In the genomic region with DNA sequence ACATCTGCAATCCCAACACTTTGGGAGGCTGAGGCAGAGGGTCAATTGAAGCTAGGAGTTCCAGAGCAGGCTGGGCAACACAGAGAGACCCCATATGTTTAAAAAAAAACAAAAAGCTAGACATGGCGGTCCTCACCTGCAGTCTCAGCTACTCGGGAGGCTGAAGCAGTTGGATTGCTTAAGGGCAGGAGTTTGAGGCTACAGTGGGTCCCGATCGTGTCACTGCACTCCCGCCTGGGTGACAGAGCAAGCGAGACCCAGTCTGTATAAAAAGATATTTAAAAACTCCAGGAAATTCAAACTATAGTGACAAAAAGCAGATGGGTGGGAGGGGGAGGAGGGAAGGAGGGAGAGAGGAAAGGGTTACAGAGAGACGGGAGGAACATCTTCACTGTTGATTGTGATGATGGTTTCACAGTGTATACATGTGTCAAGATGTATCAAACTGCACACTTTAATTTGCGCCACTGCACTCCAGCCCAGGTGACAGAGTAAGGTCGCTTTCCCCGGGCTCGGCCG, we compare ENCODE assay signal across 8 cellular contexts. TPM values are rescaled to one million over a fixed set of nuclear protein-coding genes. Genes with fewer than 3 reads are reported as not detected.
DNase-seq lines count a peak whose midpoint lies in the region; ATAC-seq and TF ChIP-seq lines count a peak whose summit lies in the region.

No MANE protein-coding gene starts in this region.

- CTCF ChIA-PET in CD4-positive, alpha-beta memory T cell (lab: Charles Lee; ENCODE audit: partially characterized antibody): interaction anchor here (1.0 to 9.7 kb wide), 2 partner anchors 19 to 51 kb away, joined by 3 to 89 read pairs; no protein-coding TSS in a partner anchor
- CTCF ChIA-PET in HCT116 (lab: Charles Lee): interaction anchor here (2.1 kb wide), 1 partner anchor 19 kb away, joined by 8 read pairs; no protein-coding TSS in a partner anchor
- CTCF ChIA-PET in activated CD8-positive, alpha-beta T cell treated with anti-CD3 and anti-CD28 coated beads for 36 hours (lab: Charles Lee): interaction anchor here (1.0 to 7.7 kb wide), 3 partner anchors 19 to 102 kb away, joined by 3 to 85 read pairs (median 3); no protein-coding TSS in a partner anchor

- no peaks in the 10 kb centered on the region for H4K20me1 ChIP-seq in HCT116 (ENCODE audit: insufficient read depth)

- H3K9me2 ChIP-seq in HCT116 (ENCODE audit: insufficient read depth): no peaks in the 10 kb centered on the region

- H3K4me1 Mint-ChIP-seq in CD4-positive, alpha-beta memory T cell: peaks cover 31 to 70% (median 48%) of the 10 kb centered on the region in 4 donors
- H3K4me1 Mint-ChIP-seq in activated CD8-positive, alpha-beta T cell treated with anti-CD3 and anti-CD28 coated beads for 36 hours (ENCODE audit: low read depth): peaks cover 47% of the 10 kb centered on the region

- H3K27ac Mint-ChIP-seq in CD4-positive, alpha-beta memory T cell: peak overlapping the region; percentile 92 to 97 (median 97)
- H3K27ac Mint-ChIP-seq in activated CD8-positive, alpha-beta T cell treated with anti-CD3 and anti-CD28 coated beads for 36 hours: peak overlapping the region; percentile 93

- RAD21 ChIA-PET in HCT116 (lab: Charles Lee; ENCODE audit: low non-redundant PET in 1 of 2, low total read pairs in 2 of 2, uncharacterized antibody in 2 of 2, unreplicated experiment in 2 of 2): no interaction called here

- H3K36me3 ChIP-seq in CD4-positive, alpha-beta memory T cell (ENCODE audit: insufficient read depth, low read length): peaks cover 2% of the 10 kb centered on the region
- H3K36me3 ChIP-seq in HCT116 (ENCODE audit: control insufficient read depth in 1 of 2, insufficient read depth in 2 of 2, low read length in 2 of 2) (no peaks in the 10 kb centered on the region), right atrium auricular region (no peaks in the 10 kb centered on the region), spleen (peaks cover 0 to 4% (median 0%) of the 10 kb centered on the region in 6 donors)

- no peaks in the 10 kb centered on the region for H3K9me3 ChIP-seq in CD4-positive, alpha-beta memory T cell (ENCODE audit: control insufficient read depth in 1 of 2, low read length in 2 of 2)
- H3K9me3 ChIP-seq in HCT116 (ENCODE audit: control insufficient read depth in 1 of 2, insufficient read depth in 1 of 2, low read depth in 1 of 2, low read length in 2 of 2): no peaks in the 10 kb centered on the region
- no peaks in the 10 kb centered on the region for H3K9me3 ChIP-seq in right atrium auricular region
- H3K9me3 ChIP-seq in spleen: no peaks in the 10 kb centered on the region

- POLR2A ChIA-PET in CD4-positive, alpha-beta memory T cell (lab: Charles Lee; ENCODE audit: partially characterized antibody): interaction anchor here (0.9 to 1.3 kb wide), 5 partner anchors 9 to 311 kb away, joined by 3 to 5 read pairs (median 3); a partner anchor contains a TSS
- POLR2A ChIA-PET in HCT116 (lab: Charles Lee): no interaction called here
- POLR2A ChIA-PET in activated CD8-positive, alpha-beta T cell treated with anti-CD3 and anti-CD28 coated beads for 36 hours (lab: Charles Lee): interaction anchor here (0.7 to 1.9 kb wide), 3 partner anchors 10 to 38 kb away, joined by 3 to 6 read pairs (median 6); no protein-coding TSS in a partner anchor

- TF ChIP-seq RAD21 in HCT116 (IDR thresholded peaks at IDR 0.05; ENCODE audit: low read depth): no peak

- intact Hi-C loops in CD4-positive, alpha-beta memory T cell (cut with micrococcal nuclease): loop anchor here (5.0 to 10.0 kb wide), 4 partner anchors 243 to 1607 kb away; a partner anchor contains a TSS
- intact Hi-C loops in HCT116 (cut with micrococcal nuclease): loop anchor here (2.0 to 5.0 kb wide), 2 partner anchors 19 to 246 kb away; no protein-coding TSS in a partner anchor
- intact Hi-C loops in activated CD8-positive, alpha-beta T cell treated with anti-CD3 and anti-CD28 coated beads for 36 hours (cut with micrococcal nuclease): no loop called here
- intact Hi-C loops in spleen (cut with DNase I; ENCODE audit: low total_unique reads): no loop called here

- peak overlapping the region; percentile 88 for H3K27ac ChIP-seq in CD4-positive, alpha-beta memory T cell (ENCODE audit: low read depth, low read length)
- peak overlapping the region; percentile 97 for H3K27ac ChIP-seq in HCT116 (ENCODE audit: low read depth, low read length)
- H3K27ac ChIP-seq in right atrium auricular region: peak overlapping the region; percentile 94 to 95
- peak overlapping the region; percentile 92 to 99 (median 96) for H3K27ac ChIP-seq in spleen

- 0 to 1% (median 1%) methylated on average over 9 to 12 of the region's 12 CpGs for WGBS in spleen, 5 donors

- H3K27me3 ChIP-seq in CD4-positive, alpha-beta memory T cell (ENCODE audit: insufficient read depth, low read length): no peaks in the 10 kb centered on the region
- H3K27me3 ChIP-seq in HCT116 (ENCODE audit: insufficient read depth, low read length) (no peaks in the 10 kb centered on the region), right atrium auricular region (no peaks in the 10 kb centered on the region), spleen (replicated peaks in 1 of 7) (no peaks in the 10 kb centered on the region)

- H3K4me1 ChIP-seq in CD4-positive, alpha-beta memory T cell (ENCODE audit: insufficient read depth, low read length): peaks cover 41% of the 10 kb centered on the region
- H3K4me1 ChIP-seq in HCT116 (ENCODE audit: control insufficient read depth in 1 of 2, insufficient read depth in 2 of 2, low read length in 2 of 2): peaks cover 11 to 35% of the 10 kb centered on the region in 2 experiments
- peaks cover 0 to 34% of the 10 kb centered on the region in 2 donors for H3K4me1 ChIP-seq in right atrium auricular region
- H3K4me1 ChIP-seq in spleen: peaks cover 18 to 64% (median 31%) of the 10 kb centered on the region in 6 donors

- H3K4me3 Mint-ChIP-seq in CD4-positive, alpha-beta memory T cell: peak overlapping the region; percentile 91 to 97 (median 95)
- peak overlapping the region; percentile 91 for H3K4me3 Mint-ChIP-seq in activated CD8-positive, alpha-beta T cell treated with anti-CD3 and anti-CD28 coated beads for 36 hours

- DNase-seq in CD4-positive, alpha-beta memory T cell: no peak
- no peak for DNase-seq in HCT116 (ENCODE audit: low read depth, low spot score)
- peak; percentile 22 for DNase-seq in activated CD8-positive, alpha-beta T cell treated with anti-CD3 and anti-CD28 coated beads for 36 hours
- no peak for DNase-seq in right atrium auricular region (ENCODE audit: low spot score)
- no peak for DNase-seq in spleen
- no peak for DNase-seq in dedifferentiated amniotic fluid mesenchymal stem cell (ENCODE audit: extremely low spot score)

- TF ChIP-seq POLR2A in HCT116 (IDR thresholded peaks at IDR 0.05; ENCODE audit: borderline replicate concordance, extremely low read depth, insufficient read depth, insufficient read length) (no peak), spleen (IDR thresholded peaks at IDR 0.05) (no peak)

- BruUV-seq in HCT116 (replicated peaks; lab: Mats Ljungman, UMichigan): no TSS peak

- peaks cover 74% of the 10 kb centered on the region for H3K79me2 ChIP-seq in HCT116 (ENCODE audit: insufficient read depth, low read length)

- H3K27me3 Mint-ChIP-seq in CD4-positive, alpha-beta memory T cell: no peaks in the 10 kb centered on the region
- no peaks in the 10 kb centered on the region for H3K27me3 Mint-ChIP-seq in activated CD8-positive, alpha-beta T cell treated with anti-CD3 and anti-CD28 coated beads for 36 hours

- TF ChIP-seq CTCF in HCT116 (IDR thresholded peaks at IDR 0.05 in 2 of 3, conservative IDR thresholded peaks at IDR 0.05 in 1 of 3; ENCODE audit: borderline replicate concordance in 1 of 3, insufficient read depth in 1 of 3, low read depth in 2 of 3, low read length in 2 of 3) (no peak), right atrium auricular region (IDR thresholded peaks at IDR 0.05) (no peak), spleen (IDR thresholded peaks at IDR 0.05 in 8 of 11, conservative IDR thresholded peaks at IDR 0.05 in 3 of 11) (no peak)
- no peak for TF ChIP-seq CTCF in activated CD8-positive, alpha-beta T cell treated with anti-CD3 and anti-CD28 coated beads for 36 hours (IDR thresholded peaks at IDR 0.05)

- peaks cover under 1 to 23% of the 10 kb centered on the region in 2 donors for H3K36me3 Mint-ChIP-seq in CD4-positive, alpha-beta memory T cell
- peaks cover 17% of the 10 kb centered on the region for H3K36me3 Mint-ChIP-seq in activated CD8-positive, alpha-beta T cell treated with anti-CD3 and anti-CD28 coated beads for 36 hours (ENCODE audit: low read depth)

- no peak overlapping the region for H2AFZ ChIP-seq in HCT116 (ENCODE audit: low read depth, low read length, poor library complexity, severe bottlenecking)

- H3K4me3 ChIP-seq in CD4-positive, alpha-beta memory T cell (ENCODE audit: low read length in 2 of 2): peak overlapping the region; percentile 93 to 98
- H3K4me3 ChIP-seq in HCT116 (replicated peaks in 1 of 2; ENCODE audit: low read depth in 1 of 2, low read length in 2 of 2): peak overlapping the region; percentile 75 to 92
- peak overlapping the region; percentile 73 to 90 for H3K4me3 ChIP-seq in right atrium auricular region
- H3K4me3 ChIP-seq in spleen: peak overlapping the region; percentile 67 to 97 (median 81)

- peak; percentile 3; the same call in 1 of the 2 replicates for ATAC-seq in HCT116
- ATAC-seq in activated CD8-positive, alpha-beta T cell treated with anti-CD3 and anti-CD28 coated beads for 36 hours: peak; percentile 6
- ATAC-seq in HG03039 (IDR thresholded peaks at IDR 0.05; ENCODE audit: unreplicated experiment): no peak
- no peak for ATAC-seq in GM19452 (IDR thresholded peaks at IDR 0.05; ENCODE audit: unreplicated experiment)

- H3K4me2 ChIP-seq in HCT116 (ENCODE audit: low read length): peak overlapping the region; percentile 95

- H3K9ac ChIP-seq in HCT116 (ENCODE audit: low read length): peak overlapping the region; percentile 97

- H3K9me3 Mint-ChIP-seq in CD4-positive, alpha-beta memory T cell: peaks cover 0 to 3% (median 0%) of the 10 kb centered on the region in 8 donors
- no peaks in the 10 kb centered on the region for H3K9me3 Mint-ChIP-seq in activated CD8-positive, alpha-beta T cell treated with anti-CD3 and anti-CD28 coated beads for 36 hours

TF ChIP-seq in HCT116, 20 proteins besides CTCF, POLR2A, EP300 and RAD21 (continues in another document):
- no peak for TF ChIP-seq SP1 (IDR thresholded peaks at IDR 0.05; ENCODE audit: low read depth)
- TF ChIP-seq CBX3 (IDR thresholded peaks at IDR 0.05; ENCODE audit: low read depth): no peak
- no peak for TF ChIP-seq YY1 (IDR thresholded peaks at IDR 0.05; ENCODE audit: extremely low read depth, insufficient replicate concordance, low read depth, low read length)
- TF ChIP-seq EGR1 (IDR thresholded peaks at IDR 0.05; ENCODE audit: low read depth): no peak

RNA-seq across cellular contexts. Expression of a gene that starts 0.9 kb away (rescaled TPM):
- total RNA-seq in CD4-positive, alpha-beta memory T cell: 10 to 100 TPM; 28.3 to 29.1 TPM
- 1 to 10 TPM; 2.0 to 9.2 TPM for polyA plus RNA-seq in CD4-positive, alpha-beta memory T cell
- total RNA-seq in HCT116 (2021; ENCODE audit: unreplicated experiment) (15.0 TPM), right atrium auricular region (10 to 100 TPM; 11.0 to 12.7 TPM), spleen (10 to 100 TPM; 15.1 to 25.4 (median 24.1) TPM)
- 4.4 and 9.6 TPM in 2 replicates for polyA plus RNA-seq in HCT116 (2012)
- 10 to 100 TPM; 12.7 to 15.2 TPM for total RNA-seq in activated CD8-positive, alpha-beta T cell treated with anti-CD3 and anti-CD28 coated beads for 36 hours
- polyA plus RNA-seq in spleen: 1 to 10 TPM; 1.5 to 2.6 (median 2.4) TPM

Comparison
In these comparisons a context has a peak if more than half of its experiments do, and no peak if none do; other contexts are left out.
1. ATAC-seq: peak in HCT116 (single experiment) and activated CD8-positive, alpha-beta T cell treated with anti-CD3 and anti-CD28 coated beads for 36 hours (single experiment); none in HG03039 (single experiment) and GM19452 (single experiment).
2. intact Hi-C loops: an anchor here in CD4-positive, alpha-beta memory T cell (5.0 to 10.0 kb wide) and HCT116 (2.0 to 5.0 kb wide); none called in activated CD8-positive, alpha-beta T cell treated with anti-CD3 and anti-CD28 coated beads for 36 hours and spleen.
3. Peak in every context shown above with its lines, with median percentiles within 50 percentile points of each other: H3K27ac ChIP-seq and H3K4me3 ChIP-seq.